In genomic region chr14:24254630-24255392, GRCh38 we compare ENCODE assay signal across 1 cellular context.
A peak's percentile ranks its signal among the peaks of the same experiment; 100 is the strongest.
TF ChIP-seq lines count a peak whose summit lies in the region.

No MANE protein-coding gene starts in this region.

TF ChIP-seq in HepG2, 621 proteins besides CTCF, POLR2A, EP300 and RAD21:
- no peak for TF ChIP-seq ESRRA (CRISPR knock-in tag; IDR thresholded peaks at IDR 0.05; ENCODE audit: low read depth)
- TF ChIP-seq TIGD3 (CRISPR knock-in tag; IDR thresholded peaks at IDR 0.05; ENCODE audit: borderline replicate concordance): no peak
- TF ChIP-seq NR0B2 (CRISPR knock-in tag; IDR thresholded peaks at IDR 0.05): no peak
- no peak for TF ChIP-seq POLR2AphosphoS2 (IDR thresholded peaks at IDR 0.05; ENCODE audit: low read depth, low read length)
- 0 out of 2 replicates have a peak, but pooled peaks have one; percentile 42 for TF ChIP-seq BATF2 (CRISPR knock-in tag; IDR thresholded peaks at IDR 0.05)
- 0 out of 2 replicates have a peak, but pooled peaks have one; percentile 40 for TF ChIP-seq HOXA9 (CRISPR knock-in tag; IDR thresholded peaks at IDR 0.05; ENCODE audit: borderline replicate concordance)
- peak; percentile 2; the same call in 1 of the 2 replicates for TF ChIP-seq UBTF (CRISPR knock-in tag; IDR thresholded peaks at IDR 0.05)
- TF ChIP-seq ZNF17 (CRISPR knock-in tag; IDR thresholded peaks at IDR 0.05): no peak
- TF ChIP-seq CEBPZ (IDR thresholded peaks at IDR 0.05; ENCODE audit: low read length): no peak
- TF ChIP-seq ZNF3 (CRISPR knock-in tag; IDR thresholded peaks at IDR 0.05): no peak
- TF ChIP-seq ZNF891 (CRISPR knock-in tag; IDR thresholded peaks at IDR 0.05): peak; percentile 41; the same call in 1 of the 2 replicates
- no peak for TF ChIP-seq ZNF770 (CRISPR knock-in tag; IDR thresholded peaks at IDR 0.05)
- TF ChIP-seq E2F1 (CRISPR knock-in tag; IDR thresholded peaks at IDR 0.05): no peak
- TF ChIP-seq TBX3 (IDR thresholded peaks at IDR 0.05; ENCODE audit: borderline replicate concordance): 0 out of 2 replicates have a peak, but pooled peaks have one; percentile 19
- no peak for TF ChIP-seq BCLAF1 (IDR thresholded peaks at IDR 0.05)
- TF ChIP-seq ZNF317 (CRISPR knock-in tag; IDR thresholded peaks at IDR 0.05): no peak
- TF ChIP-seq DZIP1 (CRISPR knock-in tag; IDR thresholded peaks at IDR 0.05): peak; percentile 96; the same call in 1 of the 2 replicates
- no peak for TF ChIP-seq HOXA5 (CRISPR knock-in tag; IDR thresholded peaks at IDR 0.05)
- peak; percentile 58; the same call in 1 of the 2 replicates for TF ChIP-seq FOXO4 (CRISPR knock-in tag; conservative IDR thresholded peaks at IDR 0.05)
- TF ChIP-seq POLR2G (IDR thresholded peaks at IDR 0.05; ENCODE audit: low read depth, low read length): 0 out of 2 replicates have a peak, but pooled peaks have one; percentile 4
- no peak for TF ChIP-seq ZNF160 (CRISPR knock-in tag; IDR thresholded peaks at IDR 0.05)
- TF ChIP-seq REPIN1 (CRISPR knock-in tag; IDR thresholded peaks at IDR 0.05; ENCODE audit: borderline replicate concordance, low read depth): no peak
- no peak for TF ChIP-seq DR1 (CRISPR knock-in tag; IDR thresholded peaks at IDR 0.05)
- TF ChIP-seq ZNF672 (CRISPR knock-in tag; IDR thresholded peaks at IDR 0.05): no peak
- no peak for TF ChIP-seq SNAPC5 (CRISPR knock-in tag; IDR thresholded peaks at IDR 0.05; ENCODE audit: borderline replicate concordance)
- no peak for TF ChIP-seq DMTF1 (CRISPR knock-in tag; IDR thresholded peaks at IDR 0.05)
- TF ChIP-seq NFIB (CRISPR knock-in tag; IDR thresholded peaks at IDR 0.05; ENCODE audit: borderline replicate concordance): 0 out of 2 replicates have a peak, but pooled peaks have one; percentile 71
- TF ChIP-seq NRL (CRISPR knock-in tag; IDR thresholded peaks at IDR 0.05; ENCODE audit: borderline replicate concordance): peak; percentile 25; the same call in 1 of the 2 replicates
- TF ChIP-seq TERF1 (CRISPR knock-in tag; IDR thresholded peaks at IDR 0.05): no peak
- peak; percentile 27 for TF ChIP-seq AGO2 (optimal IDR thresholded peaks at IDR 0.05; ENCODE audit: low read depth, low read length)
- no peak for TF ChIP-seq TBX2 (CRISPR knock-in tag; IDR thresholded peaks at IDR 0.05; ENCODE audit: borderline replicate concordance)
TF ChIP-seq in HepG2: peak in this region for 11.
